9 cellular contexts compared by ENCODE assay signal in genomic region chr2:46978696-46979095, GRCh38. TPM values are rescaled to one million over a fixed set of nuclear protein-coding genes. Genes with fewer than 3 reads are reported as not detected.
DNase-seq lines count a peak whose midpoint lies in the region; ATAC-seq and TF ChIP-seq lines count a peak whose summit lies in the region.
"Had no signal": no experiment of that assay in that cellular context is flagged by ENCODE, and none has a peak within 500 bp of the region (broad histone marks: within the 10 kb centered on the region; RNA-seq: fewer than 3 reads in every experiment).

No MANE protein-coding gene starts in this region.

- no peak for TF ChIP-seq EP300 in esophagus muscularis mucosa (IDR thresholded peaks at IDR 0.05)

- H3K9me3 Mint-ChIP-seq in activated T-helper 17 cell treated with anti-CD3 and anti-CD28 coated beads, Interleukin-2, amount 50 U/mL, for 72 hours: no peaks in the 10 kb centered on the region

- no peaks in the 10 kb centered on the region for H3K9me3 ChIP-seq in esophagus muscularis mucosa

- H3K36me3 Mint-ChIP-seq in activated T-helper 17 cell treated with anti-CD3 and anti-CD28 coated beads, Interleukin-2, amount 50 U/mL, for 72 hours (ENCODE audit: low read depth): peaks cover 90% of the 10 kb centered on the region

- no peak for TF ChIP-seq CTCF in HL-60 (IDR thresholded peaks at IDR 0.05; ENCODE audit: insufficient read depth, low read length)
- TF ChIP-seq CTCF in esophagus muscularis mucosa (IDR thresholded peaks at IDR 0.05): no peak

- H3K27ac ChIP-seq in HL-60 (replicated peaks): peak overlapping the region; percentile 59
- no peak overlapping the region for H3K27ac ChIP-seq in esophagus muscularis mucosa (replicated peaks in 1 of 4)
- H3K27ac ChIP-seq: 22Rv1 had no signal

- H3K27me3 Mint-ChIP-seq in activated T-helper 17 cell treated with anti-CD3 and anti-CD28 coated beads, Interleukin-2, amount 50 U/mL, for 72 hours: no peaks in the 10 kb centered on the region

- H3K4me3 Mint-ChIP-seq in activated T-helper 17 cell treated with anti-CD3 and anti-CD28 coated beads, Interleukin-2, amount 50 U/mL, for 72 hours: peak overlapping the region; percentile 50

- peak overlapping the region; percentile 77 for H3K27ac Mint-ChIP-seq in activated T-helper 17 cell treated with anti-CD3 and anti-CD28 coated beads, Interleukin-2, amount 50 U/mL, for 72 hours

- WGBS in esophagus muscularis mucosa: 60% methylated on average over 6 of the region's 8 CpGs

- intact Hi-C loops in esophagus muscularis mucosa (cut with DNase I): no loop called here

- TF ChIP-seq POLR2A in esophagus muscularis mucosa (IDR thresholded peaks at IDR 0.05; ENCODE audit: low read depth): no peak

- H3K27me3 ChIP-seq in HL-60 (ENCODE audit: insufficient read depth, poor library complexity, severe bottlenecking) (no peaks in the 10 kb centered on the region), esophagus muscularis mucosa (no peaks in the 10 kb centered on the region)

- peak; percentile 53 to 62 for ATAC-seq in activated CD4-positive, CD25-positive, alpha-beta regulatory T cell treated with anti-CD3 and anti-CD28 coated beads, Interleukin-2, amount 50 U/mL, for 24 hours
- peak; percentile 70 for ATAC-seq in activated T-helper 17 cell treated with anti-CD3 and anti-CD28 coated beads, Interleukin-2, amount 50 U/mL, for 72 hours (replicated peaks)
- no peak for ATAC-seq in GM18519 (IDR thresholded peaks at IDR 0.05; ENCODE audit: low FRiP score, unreplicated experiment)

- DNase-seq in activated CD4-positive, CD25-positive, alpha-beta regulatory T cell treated with anti-CD3 and anti-CD28 coated beads, Interleukin-2, amount 50 U/mL, for 72 hours: no peak
- DNase-seq in HL-60 (ENCODE audit: low read depth in 1 of 2, low spot score in 1 of 2): no peak
- peak; percentile 45 for DNase-seq in stimulated activated CD8-positive, alpha-beta memory T cell treated with anti-CD3 and anti-CD28 coated beads, Interleukin-4, amount 100 ng/mL, for 48 hours
- no peak for DNase-seq in NCI-H82 treated with DMSO at 0.1 percent for 48 hours (lab: John Stamatoyannopoulos, UW; ENCODE audit: unreplicated experiment)
- no peak for DNase-seq in esophagus muscularis mucosa (ENCODE audit: extremely low spot score)

- peaks cover 22% of the 10 kb centered on the region for H3K4me1 Mint-ChIP-seq in activated T-helper 17 cell treated with anti-CD3 and anti-CD28 coated beads, Interleukin-2, amount 50 U/mL, for 72 hours

- no peak overlapping the region for H3K4me3 ChIP-seq in HL-60 (replicated peaks; ENCODE audit: insufficient read depth, low read length)
- no peak overlapping the region for H3K4me3 ChIP-seq in esophagus muscularis mucosa

- H3K4me1 ChIP-seq in esophagus muscularis mucosa: peaks cover 21 to 29% (median 22%) of the 10 kb centered on the region in 4 donors

- peaks cover 15 to 77% (median 47%) of the 10 kb centered on the region in 4 donors for H3K36me3 ChIP-seq in esophagus muscularis mucosa

RNA-seq across cellular contexts. Expression of gene TTC7A, which starts 37.7 kb away (rescaled TPM):
- 10 to 100 TPM; 45.2 to 62.1 TPM for total RNA-seq in activated T-helper 17 cell treated with anti-CD3 and anti-CD28 coated beads, Interleukin-2, amount 50 U/mL, for 72 hours
- total RNA-seq in esophagus muscularis mucosa: 10 to 100 TPM; 17.1 to 38.0 (median 24.8) TPM
